Comparison of ENCODE assay signal across 10 cellular contexts in genomic region chr2:70122470-70122869, GRCh38. TPM values are rescaled to one million over a fixed set of nuclear protein-coding genes. Genes with fewer than 3 reads are reported as not detected.
DNase-seq lines count a peak whose midpoint lies in the region; ATAC-seq and TF ChIP-seq lines count a peak whose summit lies in the region.
"Had no signal": no experiment of that assay in that cellular context is flagged by ENCODE, and none has a peak within 500 bp of the region (broad histone marks: within the 10 kb centered on the region; RNA-seq: fewer than 3 reads in every experiment).

No MANE protein-coding gene starts in this region.

- H3K27ac Mint-ChIP-seq in activated naive CD8-positive, alpha-beta T cell treated with anti-CD3 and anti-CD28 coated beads, Interleukin-2, amount 50 U/mL, for 24 hours, result peak overlapping the region; percentile 99
- peak overlapping the region; percentile 96 to 98 for H3K27ac Mint-ChIP-seq in natural killer cell

- no peaks in the 10 kb centered on the region for H3K9me3 ChIP-seq in left ventricle myocardium inferior (replicated peaks)
- H3K9me3 ChIP-seq in uterus, result no peaks in the 10 kb centered on the region
- H3K9me3 ChIP-seq: Peyer's patch had no signal

- intact Hi-C loops in left ventricle myocardium inferior (cut with micrococcal nuclease), result no loop called here
- intact Hi-C loops in cardiac septum (cut with DNase I), result no loop called here
- intact Hi-C loops in natural killer cell (cut with micrococcal nuclease), result no loop called here
- intact Hi-C loops in uterus (cut with DNase I; ENCODE audit: low total_unique reads), result no loop called here

- H3K4me3 Mint-ChIP-seq in activated naive CD8-positive, alpha-beta T cell treated with anti-CD3 and anti-CD28 coated beads, Interleukin-2, amount 50 U/mL, for 24 hours, result no peak overlapping the region
- H3K4me3 Mint-ChIP-seq in natural killer cell, result peak overlapping the region; percentile 94

- H3K4me1 Mint-ChIP-seq in activated naive CD8-positive, alpha-beta T cell treated with anti-CD3 and anti-CD28 coated beads, Interleukin-2, amount 50 U/mL, for 24 hours, result peaks cover 84% of the 10 kb centered on the region
- peaks cover 68 to 76% of the 10 kb centered on the region in 2 donors for H3K4me1 Mint-ChIP-seq in natural killer cell

- TF ChIP-seq CTCF in left ventricle myocardium inferior (IDR thresholded peaks at IDR 0.05; ENCODE audit: borderline replicate concordance), result no peak
- TF ChIP-seq CTCF in natural killer cell (IDR thresholded peaks at IDR 0.05), result no peak
- no peak for TF ChIP-seq CTCF in uterus (IDR thresholded peaks at IDR 0.05)

- H3K27ac ChIP-seq in left ventricle myocardium inferior (replicated peaks) (peak overlapping the region; percentile 100), uterus (peak overlapping the region; percentile 99 to 100)

- peaks cover 6% of the 10 kb centered on the region for H3K36me3 Mint-ChIP-seq in activated naive CD8-positive, alpha-beta T cell treated with anti-CD3 and anti-CD28 coated beads, Interleukin-2, amount 50 U/mL, for 24 hours (ENCODE audit: low read depth)
- H3K36me3 Mint-ChIP-seq in natural killer cell, result no peaks in the 10 kb centered on the region

- no peak for DNase-seq in left ventricle myocardium inferior
- no peak for DNase-seq in cardiac septum (ENCODE audit: low spot score)
- no peak for DNase-seq in activated naive CD8-positive, alpha-beta T cell treated with anti-CD3 and anti-CD28 coated beads, Interleukin-2, amount 50 U/mL, for 24 hours
- DNase-seq in natural killer cell, result no peak
- no peak for DNase-seq in uterus
- no peak for DNase-seq in effector CD4-positive, alpha-beta T cell
- DNase-seq in anterior cingulate cortex (lab: John Stamatoyannopoulos, UW), result no peak
- no peak for DNase-seq in NCI-H2227 treated with DMSO at 0.1 percent for 48 hours (lab: John Stamatoyannopoulos, UW)
- DNase-seq: T1000 had no signal

- H3K9me3 Mint-ChIP-seq in activated naive CD8-positive, alpha-beta T cell treated with anti-CD3 and anti-CD28 coated beads, Interleukin-2, amount 50 U/mL, for 24 hours, result no peaks in the 10 kb centered on the region
- no peaks in the 10 kb centered on the region for H3K9me3 Mint-ChIP-seq in natural killer cell

- H3K27me3 Mint-ChIP-seq in activated naive CD8-positive, alpha-beta T cell treated with anti-CD3 and anti-CD28 coated beads, Interleukin-2, amount 50 U/mL, for 24 hours, result no peaks in the 10 kb centered on the region
- H3K27me3 Mint-ChIP-seq in natural killer cell (ENCODE audit: low read depth in 2 of 2), result no peaks in the 10 kb centered on the region

- H3K4me3 ChIP-seq in left ventricle myocardium inferior, result no peak overlapping the region
- H3K4me3 ChIP-seq in uterus, result no peak overlapping the region
- H3K4me3 ChIP-seq: Peyer's patch had no signal

- no peak for TF ChIP-seq POLR2A in uterus (IDR thresholded peaks at IDR 0.05)

- H3K36me3 ChIP-seq in left ventricle myocardium inferior, result no peaks in the 10 kb centered on the region
- H3K36me3 ChIP-seq in uterus, result no peaks in the 10 kb centered on the region
- H3K36me3 ChIP-seq: Peyer's patch had no signal

- no peak for ATAC-seq in activated naive CD8-positive, alpha-beta T cell treated with anti-CD3 and anti-CD28 coated beads, Interleukin-2, amount 50 U/mL, for 24 hours
- no peak for ATAC-seq in natural killer cell

- H3K4me1 ChIP-seq in left ventricle myocardium inferior, result peaks cover 52% of the 10 kb centered on the region
- peaks cover 0 to 6% of the 10 kb centered on the region in 2 donors for H3K4me1 ChIP-seq in uterus

- H3K27me3 ChIP-seq in left ventricle myocardium inferior (ENCODE audit: low read depth) (no peaks in the 10 kb centered on the region), uterus (no peaks in the 10 kb centered on the region)
- H3K27me3 ChIP-seq: Peyer's patch had no signal

RNA-seq across cellular contexts. Expression of gene PCBP1, which starts 35.2 kb away (rescaled TPM):
- total RNA-seq in left ventricle myocardium inferior, result 205 TPM
- total RNA-seq in cardiac septum, result 223 TPM
- 100 to 1,000 TPM; 329 to 358 (median 352) TPM for total RNA-seq in natural killer cell
- 100 to 1,000 TPM in 2 of 4 donors, 10 to 100 TPM in 2; 55.5 to 294 (median 101) TPM for total RNA-seq in uterus
